ENCODE assay signal across 9 cellular contexts in genomic region chr1:160781914-160782689, GRCh38. TPM values are rescaled to one million over a fixed set of nuclear protein-coding genes. Genes with fewer than 3 reads are reported as not detected.
A peak's percentile ranks its signal among the peaks of the same experiment; 100 is the strongest.
DNase-seq lines count a peak whose midpoint lies in the region; ATAC-seq, FAIRE-seq and TF ChIP-seq lines count a peak whose summit lies in the region.
"Had no signal": no experiment of that assay in that cellular context is flagged by ENCODE, and none has a peak within 500 bp of the region (broad histone marks: within the 10 kb centered on the region; RNA-seq: fewer than 3 reads in every experiment).

No MANE protein-coding gene starts in this region.

- H3K27ac Mint-ChIP-seq in chondrocyte (ENCODE audit: unreplicated experiment) = no peak overlapping the region

- FAIRE-seq in RCC 7860 (lab: Jason Lieb, UNC) = no peak

- no peaks in the 10 kb centered on the region for H3K27me3 Mint-ChIP-seq in chondrocyte (ENCODE audit: low read depth)

- no peaks in the 10 kb centered on the region for H3K9me3 Mint-ChIP-seq in chondrocyte (ENCODE audit: low read depth)
- H3K9me3 Mint-ChIP-seq: nephron had no signal

- peak; percentile 50 for DNase-seq in GM10266 (ENCODE audit: extremely low spot score)
- DNase-seq in GM20000 (ENCODE audit: low spot score) = peak; percentile 57
- peak; percentile 78 for DNase-seq in germinal center (ENCODE audit: low spot score)
- DNase-seq in chondrocyte (ENCODE audit: low spot score) = no peak
- no peak for DNase-seq in GF-D8 (lab: John Stamatoyannopoulos, UW)
- no peak for DNase-seq in RCC 7860 (ENCODE audit: low spot score)
- no peak for DNase-seq in occipital lobe (lab: John Stamatoyannopoulos, UW)

- no peaks in the 10 kb centered on the region for H3K4me1 Mint-ChIP-seq in chondrocyte (ENCODE audit: low read depth)
- H3K4me1 Mint-ChIP-seq: nephron had no signal

- no peaks in the 10 kb centered on the region for H3K36me3 Mint-ChIP-seq in chondrocyte (ENCODE audit: low read depth)

- TF ChIP-seq CTCF in GM10266 (IDR thresholded peaks at IDR 0.05; ENCODE audit: control insufficient read depth, insufficient read depth, low read depth, missing control alignments) (no peak), GM20000 (IDR thresholded peaks at IDR 0.05; ENCODE audit: extremely low read depth, missing control alignments) (no peak), chondrocyte (IDR thresholded peaks at IDR 0.05) (no peak)

- H3K4me3 Mint-ChIP-seq in chondrocyte (ENCODE audit: unreplicated experiment) = no peak overlapping the region
- H3K4me3 Mint-ChIP-seq: nephron had no signal

- peak; percentile 62 for ATAC-seq in HG03521 (IDR thresholded peaks at IDR 0.05; ENCODE audit: unreplicated experiment)

RNA-seq across cellular contexts. Expression of gene LY9, which starts 13.9 kb away (rescaled TPM):
- total RNA-seq in chondrocyte (not detected in 3 replicates), occipital lobe (not detected)

RNA-seq across cellular contexts. Expression of gene SLAMF7, which starts 43.1 kb away (rescaled TPM):
- total RNA-seq in chondrocyte (not detected in 3 replicates), occipital lobe (not detected)

Comparison
In these comparisons a context has a peak if more than half of its experiments do, and no peak if none do; other contexts are left out.
1. DNase-seq: peak in GM10266 (single experiment), GM20000 (single experiment) and germinal center (single experiment); none in chondrocyte (single experiment), GF-D8 (single experiment), RCC 7860 (single experiment) and occipital lobe (single experiment).